In genomic region chr12:47207005-47207717, GRCh38 we compare ENCODE assay signal across 8 cellular contexts.
A peak's percentile ranks its signal among the peaks of the same experiment; 100 is the strongest.
DNase-seq lines count a peak whose midpoint lies in the region; ATAC-seq and TF ChIP-seq lines count a peak whose summit lies in the region.

No MANE protein-coding gene starts in this region.

- intact Hi-C loops in PC-9 (cut with micrococcal nuclease; ENCODE audit: unreplicated experiment) (no loop called here), heart left ventricle (cut with DNase I) (no loop called here)

- H3K9me3 ChIP-seq in PC-9 (ENCODE audit: insufficient read depth, low read depth), result no peaks in the 10 kb centered on the region; the same call in 1 of the 2 replicates
- H3K9me3 ChIP-seq in heart left ventricle, result peaks cover 0 to 8% (median 0%) of the 10 kb centered on the region in 12 donors

- no TSS peak for BruUV-seq in PC-9 (replicated peaks; lab: Mats Ljungman, UMichigan)

- ATAC-seq in HG03060 (IDR thresholded peaks at IDR 0.05; ENCODE audit: low read depth, unreplicated experiment), result peak; percentile 41
- peak in 3 of 4 donors; percentile 38 to 64 (median 52) for ATAC-seq in heart left ventricle

- peak overlapping the region; percentile 4 for H3K4me2 ChIP-seq in PC-9

- POLR2A ChIA-PET in PC-9 (lab: Charles Lee; ENCODE audit: unreplicated experiment), result interaction anchor here (0.6 to 0.9 kb wide), 3 partner anchors 70 to 999 kb away, joined by 3 to 4 read pairs (median 4); no protein-coding TSS in a partner anchor

- CTCF ChIA-PET in PC-9 (lab: Charles Lee), result interaction anchor here (0.6 kb wide), 1 partner anchor 124 kb away, joined by 3 read pairs; no protein-coding TSS in a partner anchor

- TF ChIP-seq CTCF in PC-9 (conservative IDR thresholded peaks at IDR 0.05) (no peak), heart left ventricle (IDR thresholded peaks at IDR 0.05) (no peak), coronary artery (IDR thresholded peaks at IDR 0.05) (no peak)

- peaks cover 24% of the 10 kb centered on the region for H3K4me1 ChIP-seq in PC-9 (replicated peaks; ENCODE audit: insufficient read depth)
- peaks cover 0 to 30% (median 0%) of the 10 kb centered on the region in 12 donors for H3K4me1 ChIP-seq in heart left ventricle

- peaks cover 12% of the 10 kb centered on the region for H3F3A ChIP-seq in PC-9 (ENCODE audit: insufficient read depth, low read depth)

- H2AFZ ChIP-seq in PC-9, result no peak overlapping the region

- no peaks in the 10 kb centered on the region for H3K79me2 ChIP-seq in PC-9 (ENCODE audit: low read depth)

- no peaks in the 10 kb centered on the region for H4K20me1 ChIP-seq in PC-9 (ENCODE audit: insufficient read depth)

- no peaks in the 10 kb centered on the region for H3K9me2 ChIP-seq in PC-9 (ENCODE audit: insufficient read depth)

- H3K36me3 ChIP-seq in PC-9 (ENCODE audit: low read depth) (no peaks in the 10 kb centered on the region), heart left ventricle (peaks cover 0 to 11% (median 0%) of the 10 kb centered on the region in 9 donors)

- TF ChIP-seq POLR2A in heart left ventricle (IDR thresholded peaks at IDR 0.05), result no peak

- peak overlapping the region; percentile 50 for H3K27ac ChIP-seq in PC-9
- peak overlapping the region in 1 of 12 donors; percentile 77 for H3K27ac ChIP-seq in heart left ventricle
- H3K27ac ChIP-seq in coronary artery, result no peak overlapping the region

- no peak overlapping the region for H3K4me3 ChIP-seq in PC-9
- H3K4me3 ChIP-seq in heart left ventricle, result peak overlapping the region in 1 of 12 donors; percentile 0
- no peak overlapping the region for H3K4me3 ChIP-seq in coronary artery

- peak; percentile 67 for DNase-seq in stimulated activated CD4-positive, alpha-beta T cell treated with anti-CD3 and anti-CD28 coated beads, Interleukin-15, amount 100 ng/mL, for 24 hours
- no peak for DNase-seq in stimulated activated CD4-positive, alpha-beta T cell treated with anti-CD3 and anti-CD28 coated beads, Interleukin-12 subunit alpha, Interleukin-12 subunit beta, amount 100 ng/mL, for 4 hours
- DNase-seq in PC-9 (peak in 1 of 2 experiments; percentile 44), heart left ventricle (peak in 2 of 5 donors; percentile 23 to 45), coronary artery (ENCODE audit: low spot score) (no peak)
- no peak for DNase-seq in stimulated activated CD8-positive, alpha-beta memory T cell treated with anti-CD3 and anti-CD28 coated beads, Interleukin-4, amount 100 ng/mL, for 48 hours
- no peak for DNase-seq in effector CD8-positive, alpha-beta T cell (lab: John Stamatoyannopoulos, UW)

- H3K27me3 ChIP-seq in PC-9 (ENCODE audit: insufficient read depth, low read depth) (no peaks in the 10 kb centered on the region), heart left ventricle (no peaks in the 10 kb centered on the region)

- 39 to 62% (median 44%) methylated on average over 2 of the region's 2 CpGs for WGBS in heart left ventricle, 4 donors
